1 cellular context compared by ENCODE assay signal in the genomic region with DNA sequence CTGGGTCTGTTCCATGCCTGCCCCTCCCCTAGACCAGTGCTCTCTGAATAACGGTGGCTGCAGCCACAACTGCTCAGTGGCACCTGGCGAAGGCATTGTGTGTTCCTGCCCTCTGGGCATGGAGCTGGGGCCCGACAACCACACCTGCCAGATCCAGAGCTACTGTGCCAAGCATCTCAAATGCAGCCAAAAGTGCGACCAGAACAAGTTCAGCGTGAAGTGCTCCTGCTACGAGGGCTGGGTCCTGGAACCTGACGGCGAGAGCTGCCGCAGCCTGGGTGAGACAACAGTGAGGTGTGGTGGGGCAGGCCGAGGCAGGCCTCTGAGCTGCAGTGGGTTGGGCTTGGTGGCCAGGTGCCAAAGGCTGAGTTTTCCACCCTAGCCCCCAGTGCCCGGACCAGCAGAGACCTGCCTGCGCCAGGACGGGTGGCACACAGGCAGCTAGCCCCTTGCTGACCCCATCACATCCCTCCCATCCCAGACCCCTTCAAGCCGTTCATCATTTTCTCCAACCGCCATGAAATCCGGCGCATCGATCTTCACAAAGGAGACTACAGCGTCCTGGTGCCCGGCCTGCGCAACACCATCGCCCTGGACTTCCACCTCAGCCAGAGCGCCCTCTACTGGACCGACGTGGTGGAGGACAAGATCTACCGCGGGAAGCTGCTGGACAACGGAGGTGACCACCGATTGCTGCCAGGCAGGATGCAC.
TF ChIP-seq lines count a peak whose summit lies in the region.

No MANE protein-coding gene starts in this region.

TF ChIP-seq in endothelial cell of umbilical vein, 7 proteins besides CTCF, POLR2A, EP300 and RAD21:
- TF ChIP-seq POLR2AphosphoS5 (IDR thresholded peaks at IDR 0.05; ENCODE audit: insufficient read depth, low read depth, low read length) (no peak), FOS (IDR thresholded peaks at IDR 0.05; ENCODE audit: borderline replicate concordance, insufficient read depth, low read length) (no peak), MYC (IDR thresholded peaks at IDR 0.05; ENCODE audit: low read depth, low read length) (no peak), GATA2 (IDR thresholded peaks at IDR 0.05; ENCODE audit: insufficient read depth, insufficient read length, low read depth, low read length) (no peak)
- TF ChIP-seq, protein P1, sequence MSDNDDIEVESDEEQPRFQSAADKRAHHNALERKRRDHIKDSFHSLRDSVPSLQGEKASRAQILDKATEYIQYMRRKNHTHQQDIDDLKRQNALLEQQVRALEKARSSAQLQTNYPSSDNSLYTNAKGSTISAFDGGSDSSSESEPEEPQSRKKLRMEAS (IDR thresholded peaks at IDR 0.05; ENCODE audit: insufficient read depth, insufficient read length), result no peak
